Comparison of ENCODE assay signal across 8 cellular contexts in the genomic region with DNA sequence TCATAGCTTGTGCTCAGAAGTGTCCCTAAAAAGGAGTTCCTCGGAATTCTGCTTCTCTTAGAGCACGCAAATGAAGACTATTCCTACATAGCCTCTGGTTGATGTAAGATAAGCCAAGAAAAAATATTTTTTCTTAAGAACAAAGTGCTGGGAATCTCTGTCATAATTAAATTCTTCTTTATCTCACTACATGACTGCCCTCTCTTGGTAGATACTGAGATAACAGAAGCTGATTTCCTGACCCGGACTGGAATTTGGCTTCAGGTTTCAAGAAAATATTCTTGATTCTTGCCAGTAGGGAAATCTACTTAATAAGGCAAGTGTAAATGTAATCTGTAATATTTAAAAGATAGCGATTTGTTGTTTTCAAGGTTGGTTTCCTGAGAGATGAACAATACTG. TPM values are rescaled to one million over a fixed set of nuclear protein-coding genes. Genes with fewer than 3 reads are reported as not detected.
A peak's percentile ranks its signal among the peaks of the same experiment; 100 is the strongest.
DNase-seq lines count a peak whose midpoint lies in the region; ATAC-seq and TF ChIP-seq lines count a peak whose summit lies in the region.

No MANE protein-coding gene starts in this region.

- no peaks in the 10 kb centered on the region for H3K9me3 ChIP-seq in adipocyte (ENCODE audit: control insufficient read depth, low read length)

- DNase-seq in CD1c-positive myeloid dendritic cell (ENCODE audit: extremely low spot score) (peak; percentile 23), HPDE6-E6E7 (ENCODE audit: extremely low spot score) (peak; percentile 1), adipocyte (ENCODE audit: low read depth) (peak; percentile 57), kidney epithelial cell (ENCODE audit: low read depth) (no peak), ecto neural progenitor cell (ENCODE audit: low spot score) (no peak)
- no peak for DNase-seq in activated T-cell treated with anti-CD3 and anti-CD28 coated beads, Interleukin-2, amount 50 U/mL, for 48 hours

- peak; percentile 47 for TF ChIP-seq CTCF in kidney epithelial cell (IDR thresholded peaks at IDR 0.05; ENCODE audit: insufficient read depth, low read length, poor library complexity, severe bottlenecking)

- no peaks in the 10 kb centered on the region for H3K4me1 ChIP-seq in adipocyte (ENCODE audit: control insufficient read depth, insufficient read depth, low read length)

- ATAC-seq in HG02571 (IDR thresholded peaks at IDR 0.05; ENCODE audit: unreplicated experiment) (no peak), GM21390 (IDR thresholded peaks at IDR 0.05; ENCODE audit: unreplicated experiment) (no peak)

- no peak overlapping the region for H3K9ac ChIP-seq in adipocyte (ENCODE audit: low read length)

- H3K36me3 ChIP-seq in adipocyte (ENCODE audit: control insufficient read depth, insufficient read depth, low read length, severe bottlenecking) = no peaks in the 10 kb centered on the region
- H3K36me3 ChIP-seq in kidney epithelial cell (ENCODE audit: control insufficient read depth, insufficient read depth, low read length) = no peaks in the 10 kb centered on the region

- H3K4me3 ChIP-seq in adipocyte (ENCODE audit: low read length) = no peak overlapping the region
- no peak overlapping the region for H3K4me3 ChIP-seq in kidney epithelial cell (ENCODE audit: low read depth, low read length)

- H3K27me3 ChIP-seq in adipocyte (replicated peaks; ENCODE audit: control insufficient read depth, insufficient read depth, low read length) (no peaks in the 10 kb centered on the region), kidney epithelial cell (ENCODE audit: control insufficient read depth, insufficient read depth, low read length) (no peaks in the 10 kb centered on the region)

RNA-seq across cellular contexts. Expression of a gene that starts 31.3 kb away (rescaled TPM):
- 17.8 and 19.2 TPM in 2 replicates for total RNA-seq in kidney epithelial cell

Comparison
In these comparisons a context has a peak if more than half of its experiments do, and no peak if none do; other contexts are left out.
1. DNase-seq: peak in CD1c-positive myeloid dendritic cell (single experiment), HPDE6-E6E7 (single experiment) and adipocyte (single experiment); none in kidney epithelial cell (single experiment), ecto neural progenitor cell (single experiment) and activated T-cell treated with anti-CD3 and anti-CD28 coated beads, Interleukin-2, amount 50 U/mL, for 48 hours (0 of 2).